ENCODE assay signal across 9 cellular contexts in genomic region chr15:90306560-90306959, GRCh38. TPM values are rescaled to one million over a fixed set of nuclear protein-coding genes. Genes with fewer than 3 reads are reported as not detected.
DNase-seq lines count a peak whose midpoint lies in the region; ATAC-seq and TF ChIP-seq lines count a peak whose summit lies in the region.
"Had no signal": no experiment of that assay in that cellular context is flagged by ENCODE, and none has a peak within 500 bp of the region (broad histone marks: within the 10 kb centered on the region; RNA-seq: fewer than 3 reads in every experiment).

No MANE protein-coding gene starts in this region.

- H3K27me3 Mint-ChIP-seq in activated T-cell treated with anti-CD3 and anti-CD28 coated beads, Interleukin-2, amount 50 U/mL, for 72 hours (ENCODE audit: low read depth), result no peaks in the 10 kb centered on the region

- peak; percentile 55 to 64 for DNase-seq in activated T-cell treated with anti-CD3 and anti-CD28 coated beads, Interleukin-2, amount 50 U/mL, for 72 hours
- DNase-seq in sciatic nerve (ENCODE audit: low spot score), result no peak
- DNase-seq in kidney glomerular epithelial cell (lab: John Stamatoyannopoulos, UW), result no peak
- DNase-seq in upper lobe of left lung, result no peak
- no peak for DNase-seq in colonic mucosa
- DNase-seq in posterior vena cava (ENCODE audit: low spot score), result no peak
- DNase-seq: NCI-H524 had no signal

- TF ChIP-seq CTCF in upper lobe of left lung (IDR thresholded peaks at IDR 0.05) (no peak), colonic mucosa (IDR thresholded peaks at IDR 0.05) (no peak)

- H3K4me3 ChIP-seq in upper lobe of left lung (no peak overlapping the region), colonic mucosa (no peak overlapping the region)

- no peaks in the 10 kb centered on the region for H3K36me3 Mint-ChIP-seq in activated T-cell treated with anti-CD3 and anti-CD28 coated beads, Interleukin-2, amount 50 U/mL, for 72 hours (ENCODE audit: insufficient read depth in 2 of 2)

- H3K27ac ChIP-seq in upper lobe of left lung, result no peak overlapping the region
- H3K27ac ChIP-seq in colonic mucosa, result no peak overlapping the region

- H3K27ac Mint-ChIP-seq in activated T-cell treated with anti-CD3 and anti-CD28 coated beads, Interleukin-2, amount 50 U/mL, for 72 hours, result no peak overlapping the region

- H3K36me3 ChIP-seq in upper lobe of left lung (no peaks in the 10 kb centered on the region), colonic mucosa (no peaks in the 10 kb centered on the region)

- H3K27me3 ChIP-seq in upper lobe of left lung (no peaks in the 10 kb centered on the region), colonic mucosa (no peaks in the 10 kb centered on the region)

- H3K4me1 ChIP-seq in upper lobe of left lung (peaks cover 4 to 14% (median 5%) of the 10 kb centered on the region in 4 donors), colonic mucosa (no peaks in the 10 kb centered on the region)

- TF ChIP-seq POLR2A in upper lobe of left lung (IDR thresholded peaks at IDR 0.05), result no peak

- peak overlapping the region; percentile 67 to 82 for H3K4me3 Mint-ChIP-seq in activated T-cell treated with anti-CD3 and anti-CD28 coated beads, Interleukin-2, amount 50 U/mL, for 72 hours

- WGBS in upper lobe of left lung, 2 donors, result 37 to 38% methylated on average over 6 of the region's 6 CpGs

- H3K9me3 ChIP-seq in upper lobe of left lung, result no peaks in the 10 kb centered on the region
- no peaks in the 10 kb centered on the region for H3K9me3 ChIP-seq in colonic mucosa

- peaks cover 52% of the 10 kb centered on the region for H3K4me1 Mint-ChIP-seq in activated T-cell treated with anti-CD3 and anti-CD28 coated beads, Interleukin-2, amount 50 U/mL, for 72 hours (ENCODE audit: low read depth)

- H3K9me3 Mint-ChIP-seq in activated T-cell treated with anti-CD3 and anti-CD28 coated beads, Interleukin-2, amount 50 U/mL, for 72 hours, result no peaks in the 10 kb centered on the region

- no peak overlapping the region for H3K9ac ChIP-seq in colonic mucosa (ENCODE audit: low read depth in 2 of 2, low read length in 2 of 2)

- ATAC-seq in GM18868 (IDR thresholded peaks at IDR 0.05; ENCODE audit: unreplicated experiment) (peak; percentile 71), HG03066 (IDR thresholded peaks at IDR 0.05; ENCODE audit: low read depth, unreplicated experiment) (peak; percentile 73), sciatic nerve (peak; percentile 44), upper lobe of left lung (ENCODE audit: low FRiP score in 2 of 2) (no peak)
- ATAC-seq in activated T-cell treated with anti-CD3 and anti-CD28 coated beads, Interleukin-2, amount 50 U/mL, for 72 hours (replicated peaks in 1 of 2), result peak; percentile 87 to 92

- TF ChIP-seq EP300 in upper lobe of left lung (IDR thresholded peaks at IDR 0.05), result no peak

- intact Hi-C loops in sciatic nerve (cut with DNase I), result no loop called here
- intact Hi-C loops in colonic mucosa (cut with DNase I), result no loop called here
- intact Hi-C loops in posterior vena cava (cut with DNase I), result no loop called here

RNA-seq across cellular contexts. Expression of gene NGRN, which starts 41.1 kb away (rescaled TPM):
- total RNA-seq in activated T-cell treated with anti-CD3 and anti-CD28 coated beads, Interleukin-2, amount 50 U/mL, for 72 hours, result 10 to 100 TPM; 38.0 to 38.9 TPM
- 63.8 TPM for total RNA-seq in sciatic nerve
- 10 to 100 TPM; 35.6 to 74.2 (median 62.6) TPM for total RNA-seq in upper lobe of left lung
- 10 to 100 TPM; 56.5 to 60.4 TPM for total RNA-seq in colonic mucosa
- 10 to 100 TPM; 81.6 to 89.7 TPM for total RNA-seq in posterior vena cava

RNA-seq across cellular contexts. Expression of gene ZNF774, which starts 45.5 kb away (rescaled TPM):
- total RNA-seq in activated T-cell treated with anti-CD3 and anti-CD28 coated beads, Interleukin-2, amount 50 U/mL, for 72 hours, result 1 to 10 TPM in 1 of 2 donors, under 1 TPM in 1; 0.60 to 2.7 TPM
- total RNA-seq in sciatic nerve (5.1 TPM), upper lobe of left lung (1 to 10 TPM in 5 of 6 donors, under 1 TPM in 1; 1.00 to 8.4 (median 3.4) TPM), colonic mucosa (10 to 100 TPM; 13.7 to 13.9 TPM), posterior vena cava (1 to 10 TPM; 3.5 to 4.0 TPM)

RNA-seq across cellular contexts. Expression of gene TTLL13, which starts 57.2 kb away (rescaled TPM):
- total RNA-seq in activated T-cell treated with anti-CD3 and anti-CD28 coated beads, Interleukin-2, amount 50 U/mL, for 72 hours, result 1 to 10 TPM in 1 of 2 donors, under 1 TPM in 1; 0.24 to 1.9 TPM
- total RNA-seq in sciatic nerve (0.71 TPM), upper lobe of left lung (under 1 TPM in 3 of 6 donors, not detected in 3; 0.39 to 0.89 (median 0.49) TPM), colonic mucosa (1 to 10 TPM in 1 of 2 donors, under 1 TPM in 1; 0.35 to 1.2 TPM), posterior vena cava (not detected)

Comparison
In these comparisons a context has a peak if more than half of its experiments do, and no peak if none do; other contexts are left out.
1. ATAC-seq: peak in GM18868 (single experiment), HG03066 (single experiment), activated T-cell treated with anti-CD3 and anti-CD28 coated beads, Interleukin-2, amount 50 U/mL, for 72 hours (2 of 2) and sciatic nerve (single experiment); none in upper lobe of left lung (0 of 2).
2. DNase-seq: peak in activated T-cell treated with anti-CD3 and anti-CD28 coated beads, Interleukin-2, amount 50 U/mL, for 72 hours (2 of 2); none in sciatic nerve (single experiment), kidney glomerular epithelial cell (single experiment), upper lobe of left lung (0 of 2), colonic mucosa (single experiment) and posterior vena cava (single experiment).